Comparison of ENCODE assay signal across 9 cellular contexts in the genomic region with DNA sequence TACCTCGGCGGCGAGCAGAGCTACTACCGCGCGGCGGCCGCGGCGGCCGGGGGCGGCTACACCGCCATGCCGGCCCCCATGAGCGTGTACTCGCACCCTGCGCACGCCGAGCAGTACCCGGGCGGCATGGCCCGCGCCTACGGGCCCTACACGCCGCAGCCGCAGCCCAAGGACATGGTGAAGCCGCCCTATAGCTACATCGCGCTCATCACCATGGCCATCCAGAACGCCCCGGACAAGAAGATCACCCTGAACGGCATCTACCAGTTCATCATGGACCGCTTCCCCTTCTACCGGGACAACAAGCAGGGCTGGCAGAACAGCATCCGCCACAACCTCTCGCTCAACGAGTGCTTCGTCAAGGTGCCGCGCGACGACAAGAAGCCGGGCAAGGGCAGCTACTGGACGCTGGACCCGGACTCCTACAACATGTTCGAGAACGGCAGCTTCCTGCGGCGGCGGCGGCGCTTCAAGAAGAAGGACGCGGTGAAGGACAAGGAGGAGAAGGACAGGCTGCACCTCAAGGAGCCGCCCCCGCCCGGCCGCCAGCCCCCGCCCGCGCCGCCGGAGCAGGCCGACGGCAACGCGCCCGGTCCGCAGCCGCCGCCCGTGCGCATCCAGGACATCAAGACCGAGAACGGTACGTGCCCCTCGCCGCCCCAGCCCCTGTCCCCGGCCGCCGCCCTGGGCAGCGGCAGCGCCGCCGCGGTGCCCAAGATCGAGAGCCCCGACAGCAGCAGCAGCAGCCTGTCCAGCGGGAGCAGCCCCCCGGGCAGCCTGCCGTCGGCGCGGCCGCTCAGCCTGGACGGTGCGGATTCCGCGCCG. TPM values are rescaled to one million over a fixed set of nuclear protein-coding genes. Genes with fewer than 3 reads are reported as not detected.
DNase-seq lines count a peak whose midpoint lies in the region; ATAC-seq and TF ChIP-seq lines count a peak whose summit lies in the region.
"Had no signal": no experiment of that assay in that cellular context is flagged by ENCODE, and none has a peak within 500 bp of the region (broad histone marks: within the 10 kb centered on the region; RNA-seq: fewer than 3 reads in every experiment).

No MANE protein-coding gene starts in this region.

- peaks cover 39% of the 10 kb centered on the region for H3K4me1 Mint-ChIP-seq in WTC11

- peaks cover 85% of the 10 kb centered on the region for H3K27me3 Mint-ChIP-seq in WTC11 (ENCODE audit: low read depth)

- CTCF ChIA-PET in WTC11 (lab: Charles Lee) = interaction anchor here (0.7 to 1.6 kb wide), 6 partner anchors 8 to 552 kb away, joined by 3 to 5 read pairs (median 3); no protein-coding TSS in a partner anchor

- intact Hi-C loops in sigmoid colon (cut with DNase I) = no loop called here

- H3K9me3 ChIP-seq in sigmoid colon = no peaks in the 10 kb centered on the region

- TF ChIP-seq EP300 in sigmoid colon (IDR thresholded peaks at IDR 0.05) = no peak

- peak overlapping the region; percentile 30 to 97 (median 47) for H3K27ac ChIP-seq in sigmoid colon

- TF ChIP-seq POLR2A in sigmoid colon (IDR thresholded peaks at IDR 0.05) = no peak

- POLR2A ChIA-PET in WTC11 (lab: Charles Lee) = no interaction called here

- H3K27ac Mint-ChIP-seq in WTC11 = no peak overlapping the region

- no peaks in the 10 kb centered on the region for H3K36me3 Mint-ChIP-seq in WTC11

- no peaks in the 10 kb centered on the region for H3K9me3 Mint-ChIP-seq in WTC11

- no peaks in the 10 kb centered on the region for H3K36me3 ChIP-seq in sigmoid colon

- peaks cover 0 to 71% (median 49%) of the 10 kb centered on the region in 4 donors for H3K4me1 ChIP-seq in sigmoid colon

- TF ChIP-seq CTCF in WTC11 (IDR thresholded peaks at IDR 0.05) (no peak), sigmoid colon (IDR thresholded peaks at IDR 0.05) (no peak)

- DNase-seq in NCI-H1417 (lab: John Stamatoyannopoulos, UW) = peak in 2 of 3 experiments; percentile 59 to 65
- no peak for DNase-seq in NCI-H1417 treated with DMSO at 0.1 percent for 48 hours (lab: John Stamatoyannopoulos, UW)
- DNase-seq in WTC11 (ENCODE audit: low spot score) = no peak
- DNase-seq in glomerular visceral epithelial cell (ENCODE audit: extremely low spot score) = peak; percentile 51
- DNase-seq in sigmoid colon = peak; percentile 71
- no peak for DNase-seq in dedifferentiated amniotic fluid mesenchymal stem cell (ENCODE audit: extremely low spot score)
- DNase-seq in Ammon's horn (ENCODE audit: low spot score) = no peak
- DNase-seq: DND-41 had no signal

- WGBS in sigmoid colon, 2 donors = 2% methylated on average over 101 of the region's 101 CpGs

- H3K4me3 ChIP-seq in sigmoid colon = peak overlapping the region; percentile 15 to 62 (median 52)

- ATAC-seq in HG03095 (IDR thresholded peaks at IDR 0.05; ENCODE audit: unreplicated experiment) (peak; percentile 3), WTC11 (no peak)

- peak overlapping the region; percentile 72 for H3K4me3 Mint-ChIP-seq in WTC11

- H3K27me3 ChIP-seq in sigmoid colon = peaks cover 86 to 92% (median 89%) of the 10 kb centered on the region in 3 donors

TF ChIP-seq in WTC11, 78 proteins besides CTCF, POLR2A, EP300 and RAD21:
- TF ChIP-seq FOXP1 (CRISPR knock-in tag; IDR thresholded peaks at IDR 0.05; ENCODE audit: borderline replicate concordance) = 0 out of 2 replicates have a peak, but pooled peaks have one; percentile 14
- TF ChIP-seq, protein P1, sequence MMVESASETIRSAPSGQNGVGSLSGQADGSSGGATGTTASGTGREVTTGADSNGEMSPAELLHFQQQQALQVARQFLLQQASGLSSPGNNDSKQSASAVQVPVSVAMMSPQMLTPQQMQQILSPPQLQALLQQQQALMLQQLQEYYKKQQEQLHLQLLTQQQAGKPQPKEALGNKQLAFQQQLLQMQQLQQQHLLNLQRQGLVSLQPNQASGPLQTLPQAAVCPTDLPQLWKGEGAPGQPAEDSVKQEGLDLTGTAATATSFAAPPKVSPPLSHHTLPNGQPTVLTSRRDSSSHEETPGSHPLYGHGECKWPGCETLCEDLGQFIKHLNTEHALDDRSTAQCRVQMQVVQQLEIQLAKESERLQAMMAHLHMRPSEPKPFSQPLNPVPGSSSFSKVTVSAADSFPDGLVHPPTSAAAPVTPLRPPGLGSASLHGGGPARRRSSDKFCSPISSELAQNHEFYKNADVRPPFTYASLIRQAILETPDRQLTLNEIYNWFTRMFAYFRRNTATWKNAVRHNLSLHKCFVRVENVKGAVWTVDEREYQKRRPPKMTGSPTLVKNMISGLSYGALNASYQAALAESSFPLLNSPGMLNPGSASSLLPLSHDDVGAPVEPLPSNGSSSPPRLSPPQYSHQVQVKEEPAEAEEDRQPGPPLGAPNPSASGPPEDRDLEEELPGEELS (CRISPR knock-in tag; IDR thresholded peaks at IDR 0.05) = no peak

RNA-seq across cellular contexts. Expression of a gene that starts 1.0 kb away (rescaled TPM):
- 6.1 to 10.7 TPM (median 7.2 TPM) in 3 replicates for total RNA-seq in WTC11 (2021)
- total RNA-seq in sigmoid colon = 1 to 10 TPM; 1.5 to 3.0 (median 1.8) TPM
- under 1 TPM in 2 of 3 donors, not detected in 1; 0.60 to 0.70 TPM for polyA plus RNA-seq in sigmoid colon

Comparison
In these comparisons a context has a peak if more than half of its experiments do, and no peak if none do; other contexts are left out.
1. DNase-seq: peak in NCI-H1417 (2 of 3), glomerular visceral epithelial cell (single experiment) and sigmoid colon (single experiment); none in NCI-H1417 treated with DMSO at 0.1 percent for 48 hours (single experiment), WTC11 (single experiment), dedifferentiated amniotic fluid mesenchymal stem cell (single experiment) and Ammon's horn (single experiment).